Comparison of ENCODE assay signal across 1 cellular context in the genomic region with DNA sequence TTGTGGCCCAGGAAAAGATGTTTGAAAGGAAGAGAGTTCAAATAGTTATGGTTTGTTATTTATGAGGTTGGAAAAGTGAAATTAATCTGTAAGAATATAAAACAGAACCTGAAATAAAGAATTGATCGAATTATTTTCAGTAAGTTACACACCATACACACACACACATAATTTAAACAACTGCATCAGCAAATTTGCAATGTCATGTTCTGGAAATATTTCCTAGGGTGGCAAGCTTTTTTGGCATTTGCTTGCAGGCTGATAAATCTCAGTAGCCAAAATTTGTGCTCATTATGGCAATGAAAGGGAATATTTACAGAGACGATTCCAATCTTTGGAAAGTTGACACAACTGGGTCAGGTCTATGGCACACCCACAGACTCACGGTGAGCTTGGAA.
TF ChIP-seq lines count a peak whose summit lies in the region.

No MANE protein-coding gene starts in this region.

TF ChIP-seq in HCT116, 20 proteins besides CTCF, POLR2A, EP300 and RAD21:
- TF ChIP-seq SRF (IDR thresholded peaks at IDR 0.05; ENCODE audit: low read depth) (no peak), CEBPB (IDR thresholded peaks at IDR 0.05; ENCODE audit: low read depth) (no peak), EZH2phosphoT487 (IDR thresholded peaks at IDR 0.05; ENCODE audit: borderline replicate concordance) (no peak), CBX3 (IDR thresholded peaks at IDR 0.05; ENCODE audit: low read depth) (no peak)
